Comparison of ENCODE assay signal across 17 cellular contexts in genomic region chr12:7951671-7952070, GRCh38. TPM values are rescaled to one million over a fixed set of nuclear protein-coding genes. Genes with fewer than 3 reads are reported as not detected.
DNase-seq lines count a peak whose midpoint lies in the region; ATAC-seq, FAIRE-seq and TF ChIP-seq lines count a peak whose summit lies in the region.
"Had no signal": no experiment of that assay in that cellular context is flagged by ENCODE, and none has a peak within 500 bp of the region (broad histone marks: within the 10 kb centered on the region; RNA-seq: fewer than 3 reads in every experiment).

No MANE protein-coding gene starts in this region.

- no peak overlapping the region for H3K9ac ChIP-seq in GM23248

- H3K4me3 ChIP-seq in A549 (no peak overlapping the region), GM23248 (no peak overlapping the region)

- TF ChIP-seq RAD21 in A549 (conservative IDR thresholded peaks at IDR 0.05 in 1 of 2, IDR thresholded peaks at IDR 0.05 in 1 of 2) = no peak

- no peak for TF ChIP-seq CTCF in A549 (IDR thresholded peaks at IDR 0.05)

- no peaks in the 10 kb centered on the region for H3K79me2 ChIP-seq in GM23248 (ENCODE audit: insufficient read depth)

- H3K9me2 ChIP-seq in GM23248 (ENCODE audit: insufficient read depth) = no peaks in the 10 kb centered on the region

- DNase-seq in A549 (ENCODE audit: low read depth in 1 of 2, low spot score in 1 of 2) (no peak), GM23248 (peak; percentile 29), amniotic epithelial cell (ENCODE audit: low read depth) (peak; percentile 55), iris pigment epithelial cell (ENCODE audit: low read depth) (peak; percentile 57), H54 (ENCODE audit: insufficient read length, low spot score) (no peak)
- DNase-seq in stimulated activated CD4-positive, alpha-beta T cell treated with anti-CD3 and anti-CD28 coated beads, Interleukin-4, amount 100 ng/mL, for 24 hours = no peak
- DNase-seq: 8988T; ACHN; C1 segment of cervical spinal cord; Calu3; CD4-positive, alpha-beta T cell; DMS 273 treated with DMSO at 0.1 percent for 48 hours had no signal

- no peaks in the 10 kb centered on the region for H3F3A ChIP-seq in GM23248 (ENCODE audit: insufficient read depth)

- no peaks in the 10 kb centered on the region for H3K27me3 ChIP-seq in GM23248 (replicated peaks; ENCODE audit: insufficient read depth)

- CTCF ChIA-PET in A549 (lab: Yijun Ruan, JAX) = interaction anchor here (1.6 to 1.8 kb wide), 2 partner anchors 9 to 14 kb away, joined by 3 to 4 read pairs; no protein-coding TSS in a partner anchor

- no peaks in the 10 kb centered on the region for H4K20me1 ChIP-seq in GM23248 (ENCODE audit: insufficient read depth)

- FAIRE-seq in A549 (lab: Jason Lieb, UNC) (no peak), H54 (lab: Jason Lieb, UNC) (no peak)
- FAIRE-seq: G401.6, GM12891, GM19239, HepG2 had no signal

- no peak for TF ChIP-seq EP300 in A549 (IDR thresholded peaks at IDR 0.05)

- no peaks in the 10 kb centered on the region for H3K36me3 ChIP-seq in GM23248 (ENCODE audit: low read depth)

- H3K9me3 ChIP-seq in A549 = no peaks in the 10 kb centered on the region
- H3K9me3 ChIP-seq in GM23248 (ENCODE audit: low read depth) = no peaks in the 10 kb centered on the region

- H3K4me1 ChIP-seq in A549 (0 out of 3 replicates have a peak, but pooled peaks cover 9% of the 10 kb centered on the region), GM23248 (ENCODE audit: insufficient read depth) (no peaks in the 10 kb centered on the region)

- TF ChIP-seq POLR2A in A549 (IDR thresholded peaks at IDR 0.05; ENCODE audit: low read length) (no peak), H54 (IDR thresholded peaks at IDR 0.05; ENCODE audit: low read depth, low read length) (no peak)

- H3K4me2 ChIP-seq in A549 (no peak overlapping the region), GM23248 (ENCODE audit: unreplicated experiment) (no peak overlapping the region)

- 88% methylated on average over 6 of the region's 6 CpGs for WGBS in A549 (ENCODE audit: missing lambda C conversion rate)
- 78 to 85% methylated on average over 6 of the region's 6 CpGs for WGBS in GM23248 (ENCODE audit: low coverage in 1 of 2, low lambda C conversion rate in 2 of 2, missing lambda C conversion rate in 2 of 2), 2 experiments

- POLR2A ChIA-PET in A549 (lab: Yijun Ruan, JAX) = interaction anchor here (0.8 kb wide), 1 partner anchor 15 kb away, joined by 4 read pairs; no protein-coding TSS in a partner anchor

- in situ Hi-C loops in GM23248 (cut with MboI) = no loop called here

- H3K27ac ChIP-seq in A549 = no peak overlapping the region
- no peak overlapping the region for H3K27ac ChIP-seq in GM23248

- ATAC-seq in A549 = no peak
- no peak for ATAC-seq in HG02642 (IDR thresholded peaks at IDR 0.05; ENCODE audit: poor library complexity, unreplicated experiment)
- ATAC-seq: HepG2 had no signal

- H2AFZ ChIP-seq in GM23248 = no peak overlapping the region

TF ChIP-seq in A549, 52 proteins besides CTCF, POLR2A, EP300 and RAD21:
- TF ChIP-seq GATA3 (IDR thresholded peaks at IDR 0.05; ENCODE audit: borderline replicate concordance) (no peak), ZSCAN20 (CRISPR knock-in tag; IDR thresholded peaks at IDR 0.05) (no peak), ZC3H11A (IDR thresholded peaks at IDR 0.05) (peak; percentile 41; the same call in 1 of the 2 replicates), USF2 (IDR thresholded peaks at IDR 0.05) (no peak), ESRRA (IDR thresholded peaks at IDR 0.05; ENCODE audit: borderline replicate concordance, low read length) (no peak)

RNA-seq across cellular contexts. Expression of gene SLC2A3, which starts 15.7 kb away (rescaled TPM):
- polyA plus RNA-seq in A549 (2011; rRNA removed) (52.4 and 56.4 TPM in 2 replicates), A549 (2017; fragmentation: RNase III; extraction: RNeasy Plus Mini Kit Qiagen cat#74134 plus additional on column Dnase treatment) (7.8 to 13.3 TPM (median 8.7 TPM) in 3 replicates), GM23248 (2016; fragmentation: Nextera tagmentation; extraction: Ambion mirVana) (71.5 and 71.8 TPM in 2 replicates)
- polyA plus RNA-seq in A549 (2012; cell fraction: cytosol; rRNA removed) = 8.3 and 11.1 TPM in 2 replicates
- polyA plus RNA-seq in A549 (2012; cell fraction: nucleus; rRNA removed) = 15.0 and 23.3 TPM in 2 replicates
- 72.9 and 109 TPM in 2 replicates for polyA minus RNA-seq in A549 (2011; rRNA and poly(A)+ RNA removed)
- 72.5 and 73.7 TPM in 2 replicates for total RNA-seq in GM23248 (2014; rRNA removed; shearing (Covaris generic))
- total RNA-seq: Calu3 had no signal

Comparison
In these comparisons a context has a peak if more than half of its experiments do, and no peak if none do; other contexts are left out.
1. DNase-seq: peak in GM23248 (single experiment), amniotic epithelial cell (single experiment) and iris pigment epithelial cell (single experiment); none in A549 (0 of 2), stimulated activated CD4-positive, alpha-beta T cell treated with anti-CD3 and anti-CD28 coated beads, Interleukin-4, amount 100 ng/mL, for 24 hours (single experiment) and H54 (single experiment).